In the genomic region with DNA sequence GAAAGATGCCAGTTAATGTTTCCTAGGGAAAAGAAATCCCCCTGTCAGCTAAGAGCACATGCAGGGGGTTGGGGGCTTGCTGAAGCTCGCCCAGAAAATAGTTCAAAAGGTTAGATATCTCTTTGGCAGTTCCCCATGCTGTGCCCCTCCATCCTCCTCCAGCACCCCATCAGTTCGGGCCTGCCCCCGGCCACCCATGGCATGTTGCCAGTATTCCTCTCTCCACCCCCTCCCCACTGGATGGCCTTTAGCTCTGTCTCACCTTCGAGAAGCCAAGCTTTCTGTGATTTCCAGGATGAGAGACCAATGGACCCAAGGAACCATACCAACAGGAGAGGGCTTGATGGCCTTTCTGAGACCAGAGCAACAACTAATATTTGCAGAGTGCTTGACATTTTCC, we compare ENCODE assay signal across 15 cellular contexts. TPM values are rescaled to one million over a fixed set of nuclear protein-coding genes. Genes with fewer than 3 reads are reported as not detected.
DNase-seq lines count a peak whose midpoint lies in the region; ATAC-seq and TF ChIP-seq lines count a peak whose summit lies in the region.
"Had no signal": no experiment of that assay in that cellular context is flagged by ENCODE, and none has a peak within 500 bp of the region (broad histone marks: within the 10 kb centered on the region; RNA-seq: fewer than 3 reads in every experiment).

No MANE protein-coding gene starts in this region.

- peaks cover 37% of the 10 kb centered on the region for H3K4me1 ChIP-seq in CD8-positive, alpha-beta T cell (ENCODE audit: insufficient read depth, low read length)
- H3K4me1 ChIP-seq in breast epithelium = no peaks in the 10 kb centered on the region

- intact Hi-C loops in CD8-positive, alpha-beta T cell (cut with DNase I, micrococcal nuclease) = loop anchor here in 1 of 2 experiments (10.0 kb wide), 1 partner anchor 412 kb away; no protein-coding TSS in a partner anchor
- intact Hi-C loops in breast epithelium (cut with DNase I; ENCODE audit: low total_unique reads) = no loop called here
- intact Hi-C loops in Right ventricle myocardium superior (cut with DNase I) = no loop called here

- H3K27ac Mint-ChIP-seq in T-helper 2 cell treated with Interferon-gamma antibody and Interleukin-4, amounts not matched to agents 5 μg/mL and 100 μg/mL, for 36 hours = peak overlapping the region; percentile 73
- peak overlapping the region; percentile 87 for H3K27ac Mint-ChIP-seq in CD8-positive, alpha-beta T cell
- peak overlapping the region; percentile 39 for H3K27ac Mint-ChIP-seq in activated T-helper 17 cell treated with anti-CD3 and anti-CD28 coated beads, Interleukin-2, amount 50 U/mL, for 72 hours
- H3K27ac Mint-ChIP-seq in nephron = peak overlapping the region in 2 of 3 experiments; percentile 14 to 49

- peaks cover 45% of the 10 kb centered on the region for H3K36me3 Mint-ChIP-seq in T-helper 2 cell treated with Interferon-gamma antibody and Interleukin-4, amounts not matched to agents 5 μg/mL and 100 μg/mL, for 36 hours (ENCODE audit: low read depth)
- peaks cover 22% of the 10 kb centered on the region for H3K36me3 Mint-ChIP-seq in CD8-positive, alpha-beta T cell
- H3K36me3 Mint-ChIP-seq in activated T-helper 17 cell treated with anti-CD3 and anti-CD28 coated beads, Interleukin-2, amount 50 U/mL, for 72 hours (ENCODE audit: low read depth) = peaks cover 73% of the 10 kb centered on the region
- H3K36me3 Mint-ChIP-seq in nephron (ENCODE audit: low read depth) = no peaks in the 10 kb centered on the region

- peak overlapping the region; percentile 57 for H3K4me3 Mint-ChIP-seq in T-helper 2 cell treated with Interferon-gamma antibody and Interleukin-4, amounts not matched to agents 5 μg/mL and 100 μg/mL, for 36 hours
- H3K4me3 Mint-ChIP-seq in CD8-positive, alpha-beta T cell = no peak overlapping the region
- peak overlapping the region; percentile 95 for H3K4me3 Mint-ChIP-seq in activated T-helper 17 cell treated with anti-CD3 and anti-CD28 coated beads, Interleukin-2, amount 50 U/mL, for 72 hours
- no peak overlapping the region for H3K4me3 Mint-ChIP-seq in nephron

- H3K4me3 ChIP-seq in CD8-positive, alpha-beta T cell (ENCODE audit: low read depth, low read length) = no peak overlapping the region
- no peak overlapping the region for H3K4me3 ChIP-seq in breast epithelium
- H3K4me3 ChIP-seq: skin epidermis had no signal

- H3K9me3 Mint-ChIP-seq in T-helper 2 cell treated with Interferon-gamma antibody and Interleukin-4, amounts not matched to agents 5 μg/mL and 100 μg/mL, for 36 hours = no peaks in the 10 kb centered on the region
- no peaks in the 10 kb centered on the region for H3K9me3 Mint-ChIP-seq in CD8-positive, alpha-beta T cell
- H3K9me3 Mint-ChIP-seq in activated T-helper 17 cell treated with anti-CD3 and anti-CD28 coated beads, Interleukin-2, amount 50 U/mL, for 72 hours = no peaks in the 10 kb centered on the region
- peaks cover 3% of the 10 kb centered on the region for H3K9me3 Mint-ChIP-seq in nephron

- H3K27me3 Mint-ChIP-seq in T-helper 2 cell treated with Interferon-gamma antibody and Interleukin-4, amounts not matched to agents 5 μg/mL and 100 μg/mL, for 36 hours (ENCODE audit: low read depth) = no peaks in the 10 kb centered on the region
- H3K27me3 Mint-ChIP-seq in CD8-positive, alpha-beta T cell (ENCODE audit: low read depth) = no peaks in the 10 kb centered on the region
- no peaks in the 10 kb centered on the region for H3K27me3 Mint-ChIP-seq in activated T-helper 17 cell treated with anti-CD3 and anti-CD28 coated beads, Interleukin-2, amount 50 U/mL, for 72 hours
- H3K27me3 Mint-ChIP-seq in nephron (ENCODE audit: low read depth) = peaks cover 15% of the 10 kb centered on the region

- H3K27me3 ChIP-seq in CD8-positive, alpha-beta T cell (ENCODE audit: insufficient read depth, low read length) = no peaks in the 10 kb centered on the region
- H3K27me3 ChIP-seq in breast epithelium = peaks cover 0 to 24% of the 10 kb centered on the region in 2 donors

- no peak for ATAC-seq in CD8-positive, alpha-beta T cell
- no peak for ATAC-seq in activated T-helper 17 cell treated with anti-CD3 and anti-CD28 coated beads, Interleukin-2, amount 50 U/mL, for 72 hours (replicated peaks)
- ATAC-seq in Right ventricle myocardium superior (ENCODE audit: poor library complexity) = no peak
- ATAC-seq: PC-3 had no signal

- DNase-seq in T-helper 2 cell treated with Interferon-gamma antibody and Interleukin-4, amounts not matched to agents 5 μg/mL and 100 μg/mL, for 36 hours (ENCODE audit: low spot score) = no peak
- no peak for DNase-seq in T-helper 2 cell
- no peak for DNase-seq in CD8-positive, alpha-beta T cell
- DNase-seq in NCI-H187 treated with DMSO at 0.1 percent for 48 hours (lab: John Stamatoyannopoulos, UW) = no peak
- no peak for DNase-seq in breast epithelium (ENCODE audit: low spot score in 2 of 2)
- DNase-seq in Right ventricle myocardium superior = no peak
- DNase-seq: 8988T, AML-193, NCI-H1694, NCI-H748 treated with DMSO at 0.1 percent for 48 hours, PC-3 had no signal

- no peak overlapping the region for H3K27ac ChIP-seq in CD8-positive, alpha-beta T cell (ENCODE audit: low read depth, low read length)
- no peak overlapping the region for H3K27ac ChIP-seq in breast epithelium
- H3K27ac ChIP-seq: skin epidermis had no signal

- no peak for TF ChIP-seq POLR2A in breast epithelium (IDR thresholded peaks at IDR 0.05)

- H3K36me3 ChIP-seq in CD8-positive, alpha-beta T cell (ENCODE audit: insufficient read depth, low read length) = no peaks in the 10 kb centered on the region
- no peaks in the 10 kb centered on the region for H3K36me3 ChIP-seq in breast epithelium

- H3K4me1 Mint-ChIP-seq in T-helper 2 cell treated with Interferon-gamma antibody and Interleukin-4, amounts not matched to agents 5 μg/mL and 100 μg/mL, for 36 hours (ENCODE audit: low read depth) = peaks cover 46% of the 10 kb centered on the region
- H3K4me1 Mint-ChIP-seq in CD8-positive, alpha-beta T cell (ENCODE audit: low read depth) = peaks cover 62% of the 10 kb centered on the region
- H3K4me1 Mint-ChIP-seq in activated T-helper 17 cell treated with anti-CD3 and anti-CD28 coated beads, Interleukin-2, amount 50 U/mL, for 72 hours = peaks cover 22% of the 10 kb centered on the region
- H3K4me1 Mint-ChIP-seq in nephron = peaks cover 32% of the 10 kb centered on the region

- TF ChIP-seq CTCF in CD8-positive, alpha-beta T cell (IDR thresholded peaks at IDR 0.05) = no peak
- TF ChIP-seq CTCF in nephron (IDR thresholded peaks at IDR 0.05; ENCODE audit: unreplicated experiment in 3 of 3) (no peak), breast epithelium (IDR thresholded peaks at IDR 0.05) (no peak)

- H3K9me3 ChIP-seq in CD8-positive, alpha-beta T cell (ENCODE audit: low read length) = no peaks in the 10 kb centered on the region
- no peaks in the 10 kb centered on the region for H3K9me3 ChIP-seq in breast epithelium

- CTCF ChIA-PET in CD8-positive, alpha-beta T cell (lab: Charles Lee) = interaction anchor here (1.3 to 1.5 kb wide), 3 partner anchors 11 to 95 kb away, joined by 4 to 5 read pairs (median 4); partner anchors contain the start of gene AIFM1

- POLR2A ChIA-PET in CD8-positive, alpha-beta T cell (lab: Charles Lee) = no interaction called here

RNA-seq across cellular contexts. Expression of gene RAB33A, which starts 5.2 kb away (rescaled TPM):
- 1 to 10 TPM; 9.2 to 9.7 TPM for total RNA-seq in CD8-positive, alpha-beta T cell
- 10 to 100 TPM; 34.6 to 36.1 TPM for total RNA-seq in activated T-helper 17 cell treated with anti-CD3 and anti-CD28 coated beads, Interleukin-2, amount 50 U/mL, for 72 hours
- total RNA-seq in breast epithelium (1 to 10 TPM in 2 of 3 donors, under 1 TPM in 1; 0.73 to 2.6 (median 1.6) TPM), Right ventricle myocardium superior (0.24 TPM)
- total RNA-seq: H4, PC-3 had no signal

RNA-seq across cellular contexts. Expression of gene AIFM1, which starts 11.3 kb away (rescaled TPM):
- 1 to 10 TPM; 4.4 to 4.9 TPM for total RNA-seq in CD8-positive, alpha-beta T cell
- 10 to 100 TPM; 25.4 to 67.3 TPM for total RNA-seq in activated T-helper 17 cell treated with anti-CD3 and anti-CD28 coated beads, Interleukin-2, amount 50 U/mL, for 72 hours
- total RNA-seq in breast epithelium (10 to 100 TPM; 13.5 to 24.6 (median 16.6) TPM), Right ventricle myocardium superior (142 TPM)

Comparison
In these comparisons a context has a peak if more than half of its experiments do, and no peak if none do; other contexts are left out.
1. H3K27ac Mint-ChIP-seq: peak in every context shown above with its lines; median percentile 87 in CD8-positive, alpha-beta T cell; 73 in T-helper 2 cell treated with Interferon-gamma antibody and Interleukin-4, amounts not matched to agents 5 μg/mL and 100 μg/mL, for 36 hours; 39 in activated T-helper 17 cell treated with anti-CD3 and anti-CD28 coated beads, Interleukin-2, amount 50 U/mL, for 72 hours; 32 in nephron.
2. H3K4me3 Mint-ChIP-seq: peak in T-helper 2 cell treated with Interferon-gamma antibody and Interleukin-4, amounts not matched to agents 5 μg/mL and 100 μg/mL, for 36 hours (single experiment) and activated T-helper 17 cell treated with anti-CD3 and anti-CD28 coated beads, Interleukin-2, amount 50 U/mL, for 72 hours (single experiment); none in CD8-positive, alpha-beta T cell (single experiment) and nephron (0 of 3).